27 cellular contexts compared by ENCODE assay signal in the genomic region with DNA sequence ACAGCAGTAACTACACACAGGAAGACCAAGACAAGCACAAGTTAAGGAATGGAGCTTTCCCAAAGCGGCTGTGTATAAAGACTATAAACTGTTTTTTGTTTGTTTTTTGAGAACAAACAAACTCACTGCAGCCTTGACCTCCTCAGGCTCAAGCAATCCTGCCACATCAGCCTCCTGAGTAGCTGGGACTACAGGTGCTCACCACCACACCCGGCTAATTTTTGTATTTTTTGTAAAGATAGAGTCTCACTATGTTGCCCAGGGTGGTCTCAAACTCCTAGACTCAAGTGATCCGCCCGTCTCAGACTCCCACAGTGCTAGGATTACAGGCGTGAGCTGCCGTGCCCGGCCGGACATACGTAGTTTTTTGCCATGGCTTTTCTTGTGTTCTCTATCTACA. TPM values are rescaled to one million over a fixed set of nuclear protein-coding genes. Genes with fewer than 3 reads are reported as not detected.
DNase-seq lines count a peak whose midpoint lies in the region; ATAC-seq and TF ChIP-seq lines count a peak whose summit lies in the region.
"Had no signal": no experiment of that assay in that cellular context is flagged by ENCODE, and none has a peak within 500 bp of the region (broad histone marks: within the 10 kb centered on the region; RNA-seq: fewer than 3 reads in every experiment).

No MANE protein-coding gene starts in this region.

- no peak overlapping the region for H3K4me3 ChIP-seq in breast epithelium
- H3K4me3 ChIP-seq in mammary epithelial cell (replicated peaks in 1 of 3; ENCODE audit: insufficient read depth in 1 of 3, low read depth in 2 of 3, low read length in 3 of 3), result no peak overlapping the region
- no peak overlapping the region for H3K4me3 ChIP-seq in PC-9
- H3K4me3 ChIP-seq in esophagus (ENCODE audit: low read depth in 1 of 2, low read length in 2 of 2), result no peak overlapping the region
- no peak overlapping the region for H3K4me3 ChIP-seq in suprapubic skin
- no peak overlapping the region for H3K4me3 ChIP-seq in left ventricle myocardium inferior
- H3K4me3 ChIP-seq: BLaER1 treated with 17β-estradiol and CSF1 and Interleukin-3, amounts not matched to agents 10 nM and 100 nM had no signal

- H4K20me1 ChIP-seq in mammary epithelial cell (ENCODE audit: insufficient read depth, low read length), result no peaks in the 10 kb centered on the region
- H4K20me1 ChIP-seq in PC-9 (ENCODE audit: insufficient read depth), result no peaks in the 10 kb centered on the region
- H4K20me1 ChIP-seq: BLaER1 treated with 17β-estradiol and CSF1 and Interleukin-3, amounts not matched to agents 10 nM and 100 nM had no signal

- POLR2A ChIA-PET in PC-9 (lab: Charles Lee; ENCODE audit: unreplicated experiment), result interaction anchor here (0.5 kb wide), 2 partner anchors 30 to 43 kb away, joined by 3 read pairs; a partner anchor contains a TSS

- H3K4me2 ChIP-seq in mammary epithelial cell (ENCODE audit: insufficient read depth, low read depth, low read length) (no peak overlapping the region), PC-9 (peak overlapping the region; percentile 68)
- H3K4me2 ChIP-seq: BLaER1 treated with 17β-estradiol and CSF1 and Interleukin-3, amounts not matched to agents 10 nM and 100 nM had no signal

- no peak for ATAC-seq in HG02571 (IDR thresholded peaks at IDR 0.05; ENCODE audit: unreplicated experiment)
- ATAC-seq: HCT116 had no signal

- BruUV-seq in mammary epithelial cell (replicated peaks; lab: Mats Ljungman, UMichigan), result no TSS peak
- BruUV-seq in PC-9 (replicated peaks; lab: Mats Ljungman, UMichigan), result no TSS peak

- no peaks in the 10 kb centered on the region for H3K9me2 ChIP-seq in PC-9 (ENCODE audit: insufficient read depth)

- H3K9me3 ChIP-seq in breast epithelium, result no peaks in the 10 kb centered on the region
- no peaks in the 10 kb centered on the region for H3K9me3 ChIP-seq in mammary epithelial cell (replicated peaks; ENCODE audit: insufficient read depth, low read length)
- H3K9me3 ChIP-seq in PC-9 (ENCODE audit: insufficient read depth, low read depth), result no peaks in the 10 kb centered on the region
- H3K9me3 ChIP-seq in esophagus (ENCODE audit: control insufficient read depth in 2 of 2, insufficient read depth in 1 of 2, low read depth in 1 of 2, low read length in 1 of 2), result no peaks in the 10 kb centered on the region
- H3K9me3 ChIP-seq in suprapubic skin, result no peaks in the 10 kb centered on the region
- H3K9me3 ChIP-seq in left ventricle myocardium inferior (replicated peaks), result no peaks in the 10 kb centered on the region
- H3K9me3 ChIP-seq: BLaER1 treated with 17β-estradiol and CSF1 and Interleukin-3, amounts not matched to agents 10 nM and 100 nM had no signal

- H3F3A ChIP-seq in PC-9 (ENCODE audit: insufficient read depth, low read depth), result peaks cover 30% of the 10 kb centered on the region

- H3K27ac ChIP-seq in breast epithelium (peak overlapping the region; percentile 86 to 90), mammary epithelial cell (ENCODE audit: insufficient read depth, low read depth, low read length) (no peak overlapping the region), PC-9 (peak overlapping the region; percentile 65), esophagus (ENCODE audit: low read depth in 2 of 2, low read length in 1 of 2) (peak overlapping the region; percentile 63 to 77), suprapubic skin (peak overlapping the region; percentile 82), left ventricle myocardium inferior (replicated peaks) (no peak overlapping the region)
- H3K27ac ChIP-seq: BLaER1 treated with 17β-estradiol and CSF1 and Interleukin-3, amounts not matched to agents 10 nM and 100 nM; HL-60 had no signal

- dilution Hi-C loops in mammary epithelial cell (cut with HindIII; ENCODE audit: low sequenced_read_pairs), result no loop called here

- 91% methylated on average over 9 of the region's 9 CpGs for WGBS in mammary epithelial cell (ENCODE audit: low coverage, missing lambda C conversion rate)
- 90 to 91% methylated on average over 9 of the region's 9 CpGs for WGBS in esophagus, 2 donors
- 92% methylated on average over 9 of the region's 9 CpGs for WGBS in suprapubic skin

- H3K79me2 ChIP-seq in mammary epithelial cell (ENCODE audit: insufficient read depth, low read length) (peaks cover 8% of the 10 kb centered on the region), PC-9 (ENCODE audit: low read depth) (peaks cover 7% of the 10 kb centered on the region)

- TF ChIP-seq CTCF in breast epithelium (IDR thresholded peaks at IDR 0.05), result no peak
- TF ChIP-seq CTCF in mammary epithelial cell (conservative IDR thresholded peaks at IDR 0.05 in 1 of 2, IDR thresholded peaks at IDR 0.05 in 1 of 2; ENCODE audit: extremely low read depth in 1 of 2, insufficient read depth in 1 of 2, low read depth in 1 of 2, low read length in 2 of 2), result no peak
- no peak for TF ChIP-seq CTCF in PC-9 (conservative IDR thresholded peaks at IDR 0.05)
- TF ChIP-seq CTCF in suprapubic skin (IDR thresholded peaks at IDR 0.05), result no peak
- no peak for TF ChIP-seq CTCF in left ventricle myocardium inferior (IDR thresholded peaks at IDR 0.05; ENCODE audit: borderline replicate concordance)

- H2AFZ ChIP-seq in mammary epithelial cell (ENCODE audit: low read depth, low read length), result no peak overlapping the region
- H2AFZ ChIP-seq in PC-9, result no peak overlapping the region

- TF ChIP-seq POLR2A in breast epithelium (IDR thresholded peaks at IDR 0.05) (no peak), suprapubic skin (IDR thresholded peaks at IDR 0.05) (no peak)

- no peak overlapping the region for H3K9ac ChIP-seq in mammary epithelial cell (ENCODE audit: insufficient read depth, low read length)

- TF ChIP-seq EP300 in suprapubic skin (IDR thresholded peaks at IDR 0.05), result no peak

- in situ Hi-C loops in mammary epithelial cell (cut with MboI; ENCODE audit: low sequenced_read_pairs in 2 of 2), result no loop called here

- CTCF ChIA-PET in mammary epithelial cell (lab: Charles Lee; ENCODE audit: low non-redundant PET) (no interaction called here), PC-9 (lab: Charles Lee) (no interaction called here)

- H3K4me1 ChIP-seq in breast epithelium, result peaks cover 0 to 3% of the 10 kb centered on the region in 2 donors
- H3K4me1 ChIP-seq in mammary epithelial cell (ENCODE audit: insufficient read depth, low read length), result peaks cover 10% of the 10 kb centered on the region
- peaks cover 30% of the 10 kb centered on the region for H3K4me1 ChIP-seq in PC-9 (replicated peaks; ENCODE audit: insufficient read depth)
- H3K4me1 ChIP-seq in esophagus (ENCODE audit: control insufficient read depth in 2 of 2, insufficient read depth in 2 of 2, low read length in 1 of 2), result peaks cover 2 to 8% of the 10 kb centered on the region in 2 donors
- peaks cover 16% of the 10 kb centered on the region for H3K4me1 ChIP-seq in suprapubic skin
- peaks cover 16% of the 10 kb centered on the region for H3K4me1 ChIP-seq in left ventricle myocardium inferior

- DNase-seq in breast epithelium (ENCODE audit: low spot score in 2 of 2) (no peak), mammary epithelial cell (no peak), PC-9 (no peak), suprapubic skin (ENCODE audit: low spot score in 2 of 2) (no peak), left ventricle myocardium inferior (no peak), COLO668 (lab: John Stamatoyannopoulos, UW; ENCODE audit: unreplicated experiment) (no peak)
- DNase-seq: AML-193; Calu3; CD8-positive, alpha-beta memory T cell; DMS79 treated with DMSO at 0.1 percent for 48 hours; GF-D8; NCI-H1048; NCI-H1417 treated with DMSO at 0.1 percent for 48 hours; NCI-H1694 treated with DMSO at 0.1 percent for 48 hours; NCI-H2081 treated with DMSO at 0.1 percent for 48 hours; NCI-H2171; NCI-H345; NCI-H524; NCI-H748 treated with DMSO at 0.1 percent for 48 hours; RPMI8226; SHP77 had no signal

- intact Hi-C loops in breast epithelium (cut with DNase I; ENCODE audit: low total_unique reads) (no loop called here), mammary epithelial cell (cut with micrococcal nuclease) (no loop called here), PC-9 (cut with micrococcal nuclease; ENCODE audit: unreplicated experiment) (no loop called here), left ventricle myocardium inferior (cut with micrococcal nuclease) (no loop called here)

- H3K36me3 ChIP-seq in breast epithelium (no peaks in the 10 kb centered on the region), mammary epithelial cell (ENCODE audit: insufficient read depth, low read length) (no peaks in the 10 kb centered on the region), PC-9 (ENCODE audit: low read depth) (no peaks in the 10 kb centered on the region), esophagus (ENCODE audit: control insufficient read depth in 2 of 2, insufficient read depth in 2 of 2, low read length in 1 of 2) (peaks cover 0 to 3% of the 10 kb centered on the region in 2 donors), suprapubic skin (peaks cover 3% of the 10 kb centered on the region), left ventricle myocardium inferior (peaks cover 8% of the 10 kb centered on the region)

- H3K27me3 ChIP-seq in breast epithelium, result peaks cover 0 to 3% of the 10 kb centered on the region in 2 donors
- H3K27me3 ChIP-seq in mammary epithelial cell (ENCODE audit: insufficient read depth, low read length), result no peaks in the 10 kb centered on the region
- H3K27me3 ChIP-seq in PC-9 (ENCODE audit: insufficient read depth, low read depth), result no peaks in the 10 kb centered on the region
- peaks cover 0 to 2% of the 10 kb centered on the region in 2 donors for H3K27me3 ChIP-seq in esophagus (ENCODE audit: control insufficient read depth in 1 of 2, insufficient read depth in 2 of 2, low read length in 2 of 2)
- H3K27me3 ChIP-seq in suprapubic skin, result no peaks in the 10 kb centered on the region
- no peaks in the 10 kb centered on the region for H3K27me3 ChIP-seq in left ventricle myocardium inferior (ENCODE audit: low read depth)
- H3K27me3 ChIP-seq: BLaER1 treated with 17β-estradiol and CSF1 and Interleukin-3, amounts not matched to agents 10 nM and 100 nM had no signal

RNA-seq across cellular contexts. Expression of a gene that starts 4.1 kb away (rescaled TPM):
- total RNA-seq in breast epithelium, result 1 to 10 TPM in 1 of 3 donors, not detected in 2; 1.9 TPM
- total RNA-seq in mammary epithelial cell, result under 1 TPM in 1 of 2 donors, not detected in 1; 0.17 TPM
- not detected for polyA plus RNA-seq in mammary epithelial cell
- polyA minus RNA-seq in mammary epithelial cell, result not detected
- 0.68 and 1.3 TPM in 2 replicates for total RNA-seq in PC-9 (2021)
- under 1 TPM; 0.12 to 0.33 TPM for polyA plus RNA-seq in esophagus
- total RNA-seq in suprapubic skin, result under 1 TPM in 1 of 4 donors, not detected in 3; 0.53 TPM
- total RNA-seq in left ventricle myocardium inferior, result not detected
- total RNA-seq: Calu3, SK-MEL-5 had no signal

RNA-seq across cellular contexts. Expression of a gene that starts 6.0 kb away (rescaled TPM):
- total RNA-seq in breast epithelium (10 to 100 TPM; 34.4 to 43.6 (median 42.6) TPM), mammary epithelial cell (10 to 100 TPM; 25.2 to 42.4 TPM), PC-9 (2021) (40.2 and 66.0 TPM in 2 replicates), suprapubic skin (10 to 100 TPM; 39.6 to 68.1 (median 47.6) TPM), left ventricle myocardium inferior (18.4 TPM)
- polyA plus RNA-seq in mammary epithelial cell (22.7 TPM), esophagus (10 to 100 TPM; 38.1 to 46.1 TPM)
- 2.9 TPM for polyA minus RNA-seq in mammary epithelial cell

RNA-seq across cellular contexts. Expression of a gene that starts 6.1 kb away (rescaled TPM):
- total RNA-seq in breast epithelium (10 to 100 TPM in 2 of 3 donors, 1 to 10 TPM in 1; 8.6 to 14.4 (median 11.6) TPM), mammary epithelial cell (10 to 100 TPM in 1 of 2 donors, 1 to 10 TPM in 1; 5.3 to 34.0 TPM), PC-9 (2021) (29.3 and 30.0 TPM in 2 replicates), suprapubic skin (10 to 100 TPM; 14.9 to 29.8 (median 24.5) TPM), left ventricle myocardium inferior (5.6 TPM)
- polyA plus RNA-seq in mammary epithelial cell (17.9 TPM), esophagus (10 to 100 TPM; 22.2 to 33.0 TPM)
- 4.9 TPM for polyA minus RNA-seq in mammary epithelial cell

RNA-seq across cellular contexts. Expression of a gene that starts 23.2 kb away (rescaled TPM):
- 10 to 100 TPM; 34.9 to 44.2 (median 37.5) TPM for total RNA-seq in breast epithelium
- 10 to 100 TPM; 19.5 to 27.7 TPM for total RNA-seq in mammary epithelial cell
- 38.1 TPM for polyA plus RNA-seq in mammary epithelial cell
- polyA minus RNA-seq in mammary epithelial cell, result 46.6 TPM
- total RNA-seq in PC-9 (2021), result 41.7 and 48.3 TPM in 2 replicates
- polyA plus RNA-seq in esophagus, result 10 to 100 TPM; 36.2 to 53.9 TPM
- total RNA-seq in suprapubic skin, result 10 to 100 TPM; 20.2 to 39.4 (median 36.2) TPM
- total RNA-seq in left ventricle myocardium inferior, result 9.0 TPM

RNA-seq across cellular contexts. Expression of a gene that starts 23.4 kb away (rescaled TPM):
- 10 to 100 TPM; 61.0 to 75.0 (median 64.6) TPM for total RNA-seq in breast epithelium
- total RNA-seq in mammary epithelial cell, result 100 to 1,000 TPM in 1 of 2 donors, 10 to 100 TPM in 1; 88.0 to 140 TPM
- 72.7 TPM for polyA plus RNA-seq in mammary epithelial cell
- 137 TPM for polyA minus RNA-seq in mammary epithelial cell
- total RNA-seq in PC-9 (2021), result 149 and 166 TPM in 2 replicates
- polyA plus RNA-seq in esophagus, result 100 to 1,000 TPM in 1 of 2 donors, 10 to 100 TPM in 1; 83.6 to 131 TPM
- 100 to 1,000 TPM in 3 of 4 donors, 10 to 100 TPM in 1; 91.0 to 181 (median 107) TPM for total RNA-seq in suprapubic skin
- total RNA-seq in left ventricle myocardium inferior, result 50.5 TPM

Comparison
In these comparisons a context has a peak if more than half of its experiments do, and no peak if none do; other contexts are left out.
1. H3K27ac ChIP-seq: peak in breast epithelium (2 of 2), PC-9 (single experiment), esophagus (2 of 2) and suprapubic skin (single experiment); none in mammary epithelial cell (single experiment) and left ventricle myocardium inferior (single experiment).